1 cellular context compared by ENCODE assay signal in the genomic region with DNA sequence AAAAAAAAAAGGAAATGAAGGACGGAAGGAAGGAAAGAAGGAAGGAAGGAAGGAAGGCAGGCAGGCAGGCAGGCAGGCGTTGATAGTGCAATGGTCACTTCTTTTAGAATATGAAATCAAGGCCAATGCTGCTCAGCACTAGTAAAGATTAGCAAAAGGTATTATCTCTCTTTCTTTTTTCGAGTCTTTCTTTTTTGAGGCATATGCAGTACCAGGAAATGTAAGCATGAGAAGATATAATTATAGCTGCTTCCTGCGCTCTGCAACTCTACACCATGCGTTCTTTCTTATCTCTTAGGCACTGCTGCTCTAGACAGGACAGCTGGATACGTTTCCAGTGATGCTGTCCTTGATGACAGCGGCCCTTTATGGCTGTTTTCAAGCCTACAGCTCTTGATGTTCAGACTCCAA.
TF ChIP-seq lines count a peak whose summit lies in the region.

No MANE protein-coding gene starts in this region.

TF ChIP-seq in IMR-90, 13 proteins besides CTCF, POLR2A, EP300 and RAD21:
- TF ChIP-seq MAZ (IDR thresholded peaks at IDR 0.05; ENCODE audit: borderline replicate concordance, low read depth, low read length) (no peak), RCOR1 (IDR thresholded peaks at IDR 0.05; ENCODE audit: insufficient replicate concordance, low read length) (no peak)
- TF ChIP-seq, protein P1, sequence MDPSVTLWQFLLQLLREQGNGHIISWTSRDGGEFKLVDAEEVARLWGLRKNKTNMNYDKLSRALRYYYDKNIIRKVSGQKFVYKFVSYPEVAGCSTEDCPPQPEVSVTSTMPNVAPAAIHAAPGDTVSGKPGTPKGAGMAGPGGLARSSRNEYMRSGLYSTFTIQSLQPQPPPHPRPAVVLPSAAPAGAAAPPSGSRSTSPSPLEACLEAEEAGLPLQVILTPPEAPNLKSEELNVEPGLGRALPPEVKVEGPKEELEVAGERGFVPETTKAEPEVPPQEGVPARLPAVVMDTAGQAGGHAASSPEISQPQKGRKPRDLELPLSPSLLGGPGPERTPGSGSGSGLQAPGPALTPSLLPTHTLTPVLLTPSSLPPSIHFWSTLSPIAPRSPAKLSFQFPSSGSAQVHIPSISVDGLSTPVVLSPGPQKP (IDR thresholded peaks at IDR 0.05; ENCODE audit: borderline replicate concordance, low read depth, low read length) = no peak
TF ChIP-seq in IMR-90: peak in this region for 0.
